8 cellular contexts compared by ENCODE assay signal in the genomic region with DNA sequence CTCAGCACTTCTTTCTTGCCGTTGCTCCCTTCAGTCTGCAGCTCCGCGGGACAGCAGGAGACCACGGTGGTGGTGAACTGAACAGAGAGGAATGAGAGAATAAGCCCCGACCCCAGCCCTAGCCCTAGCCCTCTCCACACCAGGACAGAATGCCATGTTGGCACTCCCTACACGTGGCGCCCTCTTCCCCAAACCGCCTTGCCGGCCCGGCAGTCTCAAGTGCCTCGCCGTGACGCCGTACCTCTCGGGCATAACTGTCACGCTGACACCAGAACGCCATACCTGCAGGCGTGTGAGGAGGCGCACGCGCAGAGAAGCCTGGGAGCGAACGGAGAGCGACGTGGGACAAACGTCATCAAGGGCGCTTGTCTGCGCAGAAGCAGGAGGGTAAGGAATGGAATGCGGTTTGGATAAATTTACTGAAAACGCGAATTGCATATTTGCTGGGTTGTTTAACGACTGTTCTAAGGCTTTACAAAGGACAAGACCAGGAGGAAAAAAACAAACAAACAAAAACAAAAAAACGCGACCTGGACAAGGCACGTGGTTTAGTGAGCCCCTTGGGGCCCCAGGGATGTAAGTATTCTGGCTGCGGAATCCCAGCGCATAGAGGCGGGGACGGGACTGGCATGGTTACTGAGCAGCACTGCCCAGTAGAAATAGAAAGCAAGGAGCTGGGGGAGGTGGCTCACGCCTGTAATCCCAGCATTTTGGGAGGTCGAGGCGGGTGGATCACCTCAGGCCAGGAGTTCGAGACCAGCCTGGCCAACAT. TPM values are rescaled to one million over a fixed set of nuclear protein-coding genes. Genes with fewer than 3 reads are reported as not detected.
DNase-seq lines count a peak whose midpoint lies in the region; ATAC-seq and TF ChIP-seq lines count a peak whose summit lies in the region.

TSS of gene AARSD1 (minus strand) at position 294 of the 772 bp plus-strand sequence. CDS start at position 280, 14 bp downstream.

- peaks cover 0 to 36% (median 34%) of the 10 kb centered on the region in 9 donors for H3K36me3 ChIP-seq in heart left ventricle
- H3K36me3 ChIP-seq in transverse colon, result peaks cover 0 to 27% (median 15%) of the 10 kb centered on the region in 4 donors

- in situ Hi-C loops in transverse colon (cut with MboI; ENCODE audit: low pct_ligation_motif_present in 1 of 4, low pct_unique_long_range_greater_than_20kb in 1 of 4, low sequenced_read_pairs in 3 of 4), result no loop called here

- peak; percentile 87 for ATAC-seq in HG02798 (IDR thresholded peaks at IDR 0.05; ENCODE audit: poor library complexity, unreplicated experiment)
- ATAC-seq in heart left ventricle, result peak; percentile 96 to 99 (median 97)

- TF ChIP-seq EP300 in transverse colon (IDR thresholded peaks at IDR 0.05; ENCODE audit: low read depth), result no peak

- no peaks in the 10 kb centered on the region for H3K9me3 ChIP-seq in heart left ventricle
- H3K9me3 ChIP-seq in transverse colon, result no peaks in the 10 kb centered on the region

- H3K27ac ChIP-seq in adipose tissue (ENCODE audit: low read depth, low read length) (no peak within 1 kb of the TSS), heart left ventricle (peak within 1 kb of the TSS in 11 of 12 donors; percentile 72 to 92 (median 87)), transverse colon (peak within 1 kb of the TSS; percentile 86 to 93 (median 89))

- TF ChIP-seq CTCF in heart left ventricle (IDR thresholded peaks at IDR 0.05) (peak in 1 of 12 donors; percentile 13), transverse colon (IDR thresholded peaks at IDR 0.05) (no peak)

- WGBS in adipose tissue, 3 donors, result 1% methylated on average over 43 of the region's 43 CpGs
- WGBS in heart left ventricle, 4 donors, result 0 to 5% (median 1%) methylated on average over 32 to 43 of the region's 43 CpGs
- 2% methylated on average over 43 of the region's 43 CpGs; no CpG with 5 or more reads in 1 of the 2 donors for WGBS in transverse colon (ENCODE audit: low coverage in 1 of 2), 2 donors

- intact Hi-C loops in heart left ventricle (cut with DNase I) (loop anchor here in 1 of 10 donors (1.0 kb wide), 2 partner anchors 16 to 34 kb away; partner anchors contain the start of genes PTGES3L, RPL27 and RUNDC1), transverse colon (cut with DNase I; ENCODE audit: low total_unique reads) (no loop called here)

- DNase-seq in GM04504 (ENCODE audit: low read depth) (peak; percentile 88), NCI-H146 (lab: John Stamatoyannopoulos, UW) (peak; percentile 91), T-helper 1 cell (peak; percentile 79 to 92 (median 84)), heart left ventricle (peak; percentile 91 to 94 (median 93)), pons (ENCODE audit: low spot score) (peak; percentile 89), transverse colon (peak; percentile 94)

- H3K4me3 ChIP-seq in heart left ventricle, result peak within 1 kb of the TSS; percentile 40 to 96 (median 77)
- peak within 1 kb of the TSS; percentile 44 to 87 (median 60) for H3K4me3 ChIP-seq in transverse colon

- H3K27me3 ChIP-seq in heart left ventricle (no peaks in the 10 kb centered on the region), transverse colon (no peaks in the 10 kb centered on the region)

- H3K4me1 ChIP-seq in heart left ventricle (peaks cover 0 to 14% (median 6%) of the 10 kb centered on the region in 12 donors), transverse colon (peaks cover 3 to 17% (median 7%) of the 10 kb centered on the region in 4 donors)

- TF ChIP-seq POLR2A in heart left ventricle (IDR thresholded peaks at IDR 0.05), result peak in 1 of 2 donors; percentile 70
- peak; percentile 82 for TF ChIP-seq POLR2A in transverse colon (IDR thresholded peaks at IDR 0.05)

RNA-seq across cellular contexts. Expression of gene AARSD1, which starts in this region (rescaled TPM):
- polyA plus RNA-seq in adipose tissue (10 to 100 TPM; 32.9 to 39.9 (median 37.6) TPM), heart left ventricle (10 to 100 TPM; 45.5 to 66.3 TPM)
- total RNA-seq in heart left ventricle (10 to 100 TPM; 19.5 to 33.3 (median 26.2) TPM), transverse colon (10 to 100 TPM in 2 of 4 donors, 1 to 10 TPM in 2; 2.6 to 21.9 (median 9.5) TPM)
